Comparison of ENCODE assay signal across 15 cellular contexts in the genomic region with DNA sequence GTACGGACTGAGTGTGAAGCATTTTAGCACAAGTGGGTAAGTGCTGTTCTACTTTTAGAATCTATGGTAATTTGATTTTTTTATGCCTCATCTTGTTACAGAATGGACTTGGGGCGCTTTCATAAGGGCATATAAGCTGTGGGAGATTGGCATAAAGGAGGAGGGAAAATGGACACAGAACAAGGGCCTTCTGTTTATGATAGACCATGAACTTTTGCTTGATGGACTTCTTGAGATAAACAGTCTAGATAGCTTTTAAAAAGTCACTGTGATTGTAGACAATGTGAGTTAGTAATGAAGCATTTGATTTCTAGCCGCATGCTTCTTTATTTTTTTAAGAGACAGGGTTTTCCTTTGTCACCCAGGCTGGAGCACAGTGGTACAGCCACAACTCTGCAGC. TPM values are rescaled to one million over a fixed set of nuclear protein-coding genes. Genes with fewer than 3 reads are reported as not detected.
A peak's percentile ranks its signal among the peaks of the same experiment; 100 is the strongest.
DNase-seq lines count a peak whose midpoint lies in the region; ATAC-seq and TF ChIP-seq lines count a peak whose summit lies in the region.
"Had no signal": no experiment of that assay in that cellular context is flagged by ENCODE, and none has a peak within 500 bp of the region (broad histone marks: within the 10 kb centered on the region; RNA-seq: fewer than 3 reads in every experiment).

No MANE protein-coding gene starts in this region.

- H3K36me3 Mint-ChIP-seq in T-helper 1 cell treated with Interleukin-12 subunit alpha and Interleukin-12 subunit beta and Interleukin-4 antibody, amounts not matched to agents 30 μg/mL and 1 μg/mL, for 36 hours (ENCODE audit: low read depth) = no peaks in the 10 kb centered on the region
- H3K36me3 Mint-ChIP-seq in HFFc6 (ENCODE audit: low read depth) (no peaks in the 10 kb centered on the region; the same call in 1 of the 2 replicates), CD14-positive monocyte (peaks cover 2 to 4% of the 10 kb centered on the region in 2 donors)
- H3K36me3 Mint-ChIP-seq in activated naive CD8-positive, alpha-beta T cell treated with anti-CD3 and anti-CD28 coated beads, Interleukin-2, amount 50 U/mL, for 24 hours (ENCODE audit: low read depth) = no peaks in the 10 kb centered on the region
- H3K36me3 Mint-ChIP-seq in natural killer cell treated with Interleukin-12 subunit alpha and Interleukin-12 subunit beta and Interleukin-15 and Interleukin-18, amount 100 ng/mL, for 72 hours = no peaks in the 10 kb centered on the region

- intact Hi-C loops in CD14-positive monocyte (cut with micrococcal nuclease) = loop anchor here (10.0 kb wide), 2 partner anchors 57 to 137 kb away; a partner anchor contains a TSS

- DNase-seq in T-helper 1 cell (no peak), HFFc6 (no peak), NCI-H2029 (lab: John Stamatoyannopoulos, UW) (no peak), CD14-positive monocyte (ENCODE audit: low spot score) (no peak), hypothalamus (lab: John Stamatoyannopoulos, UW) (no peak)
- DNase-seq in activated naive CD8-positive, alpha-beta T cell treated with anti-CD3 and anti-CD28 coated beads, Interleukin-2, amount 50 U/mL, for 24 hours = no peak
- DNase-seq in natural killer cell treated with Interleukin-12 subunit alpha and Interleukin-12 subunit beta and Interleukin-15 and Interleukin-18, amount 100 ng/mL, for 72 hours (ENCODE audit: low spot score) = no peak
- DNase-seq: C1 segment of cervical spinal cord; GOT3; lower lobe of right lung; NCI-H2081; NCI-H524; nucleus accumbens; stimulated activated CD4-positive, alpha-beta T cell treated with anti-CD3 and anti-CD28 coated beads, Interleukin-4, amount 100 ng/mL, for 1 hour had no signal

- peak overlapping the region; percentile 22 for H3K27ac Mint-ChIP-seq in T-helper 1 cell treated with Interleukin-12 subunit alpha and Interleukin-12 subunit beta and Interleukin-4 antibody, amounts not matched to agents 30 μg/mL and 1 μg/mL, for 36 hours
- H3K27ac Mint-ChIP-seq in HFFc6 (no peak overlapping the region; the same call in 1 of the 2 replicates), CD14-positive monocyte (peak overlapping the region in 1 of 7 donors; percentile 11)
- H3K27ac Mint-ChIP-seq in activated naive CD8-positive, alpha-beta T cell treated with anti-CD3 and anti-CD28 coated beads, Interleukin-2, amount 50 U/mL, for 24 hours = peak overlapping the region; percentile 22
- H3K27ac Mint-ChIP-seq in natural killer cell treated with Interleukin-12 subunit alpha and Interleukin-12 subunit beta and Interleukin-15 and Interleukin-18, amount 100 ng/mL, for 72 hours = no peak overlapping the region

- H3K9me3 Mint-ChIP-seq in T-helper 1 cell treated with Interleukin-12 subunit alpha and Interleukin-12 subunit beta and Interleukin-4 antibody, amounts not matched to agents 30 μg/mL and 1 μg/mL, for 36 hours = no peaks in the 10 kb centered on the region
- no peaks in the 10 kb centered on the region for H3K9me3 Mint-ChIP-seq in HFFc6
- no peaks in the 10 kb centered on the region for H3K9me3 Mint-ChIP-seq in activated naive CD8-positive, alpha-beta T cell treated with anti-CD3 and anti-CD28 coated beads, Interleukin-2, amount 50 U/mL, for 24 hours
- H3K9me3 Mint-ChIP-seq in natural killer cell treated with Interleukin-12 subunit alpha and Interleukin-12 subunit beta and Interleukin-15 and Interleukin-18, amount 100 ng/mL, for 72 hours = no peaks in the 10 kb centered on the region
- H3K9me3 Mint-ChIP-seq in CD14-positive monocyte = no peaks in the 10 kb centered on the region

- H3K27me3 Mint-ChIP-seq in T-helper 1 cell treated with Interleukin-12 subunit alpha and Interleukin-12 subunit beta and Interleukin-4 antibody, amounts not matched to agents 30 μg/mL and 1 μg/mL, for 36 hours (ENCODE audit: low read depth) = no peaks in the 10 kb centered on the region
- no peaks in the 10 kb centered on the region; the same call in 1 of the 2 replicates for H3K27me3 Mint-ChIP-seq in HFFc6 (ENCODE audit: insufficient read depth)
- no peaks in the 10 kb centered on the region for H3K27me3 Mint-ChIP-seq in activated naive CD8-positive, alpha-beta T cell treated with anti-CD3 and anti-CD28 coated beads, Interleukin-2, amount 50 U/mL, for 24 hours
- no peaks in the 10 kb centered on the region for H3K27me3 Mint-ChIP-seq in natural killer cell treated with Interleukin-12 subunit alpha and Interleukin-12 subunit beta and Interleukin-15 and Interleukin-18, amount 100 ng/mL, for 72 hours
- H3K27me3 Mint-ChIP-seq in CD14-positive monocyte (ENCODE audit: low read depth in 3 of 3) = peaks cover under 1 to 5% (median 2%) of the 10 kb centered on the region in 3 donors

- ATAC-seq in activated naive CD8-positive, alpha-beta T cell treated with anti-CD3 and anti-CD28 coated beads, Interleukin-2, amount 50 U/mL, for 24 hours = no peak
- no peak for ATAC-seq in natural killer cell treated with Interleukin-12 subunit alpha and Interleukin-12 subunit beta and Interleukin-15 and Interleukin-18, amount 100 ng/mL, for 72 hours
- ATAC-seq: lower lobe of right lung had no signal

- H3K4me3 Mint-ChIP-seq in T-helper 1 cell treated with Interleukin-12 subunit alpha and Interleukin-12 subunit beta and Interleukin-4 antibody, amounts not matched to agents 30 μg/mL and 1 μg/mL, for 36 hours = peak overlapping the region; percentile 52
- peak overlapping the region; percentile 66 for H3K4me3 Mint-ChIP-seq in HFFc6
- H3K4me3 Mint-ChIP-seq in activated naive CD8-positive, alpha-beta T cell treated with anti-CD3 and anti-CD28 coated beads, Interleukin-2, amount 50 U/mL, for 24 hours = no peak overlapping the region
- H3K4me3 Mint-ChIP-seq in natural killer cell treated with Interleukin-12 subunit alpha and Interleukin-12 subunit beta and Interleukin-15 and Interleukin-18, amount 100 ng/mL, for 72 hours = peak overlapping the region; percentile 13
- H3K4me3 Mint-ChIP-seq in CD14-positive monocyte = no peak overlapping the region

- peaks cover 12% of the 10 kb centered on the region for H3K4me1 Mint-ChIP-seq in T-helper 1 cell treated with Interleukin-12 subunit alpha and Interleukin-12 subunit beta and Interleukin-4 antibody, amounts not matched to agents 30 μg/mL and 1 μg/mL, for 36 hours (ENCODE audit: low read depth)
- H3K4me1 Mint-ChIP-seq in HFFc6 (ENCODE audit: low read depth) = peaks cover 25% of the 10 kb centered on the region
- peaks cover 22% of the 10 kb centered on the region for H3K4me1 Mint-ChIP-seq in activated naive CD8-positive, alpha-beta T cell treated with anti-CD3 and anti-CD28 coated beads, Interleukin-2, amount 50 U/mL, for 24 hours
- H3K4me1 Mint-ChIP-seq in natural killer cell treated with Interleukin-12 subunit alpha and Interleukin-12 subunit beta and Interleukin-15 and Interleukin-18, amount 100 ng/mL, for 72 hours (ENCODE audit: low read depth in 2 of 2) = peaks cover 7 to 17% of the 10 kb centered on the region in 2 donors
- peaks cover 10% of the 10 kb centered on the region for H3K4me1 Mint-ChIP-seq in CD14-positive monocyte

- TF ChIP-seq CTCF in HFFc6 (IDR thresholded peaks at IDR 0.05) (no peak), CD14-positive monocyte (IDR thresholded peaks at IDR 0.05) (no peak)

RNA-seq across cellular contexts. Expression of a gene that starts 2.0 kb away (rescaled TPM):
- total RNA-seq in HFFc6 (2021; fragmentation: NEBNext Ultra II Directional; extraction: Animal tissue kit (Norgen Biotek cat#: 25700)) = 1 to 10 TPM; 8.2 to 9.8 (median 9.2) TPM
- total RNA-seq in natural killer cell treated with Interleukin-12 subunit alpha and Interleukin-12 subunit beta and Interleukin-15 and Interleukin-18, amount 100 ng/mL, for 72 hours = 10 to 100 TPM in 1 of 2 donors, 1 to 10 TPM in 1; 8.7 to 11.0 TPM
- polyA plus RNA-seq in CD14-positive monocyte = 1 to 10 TPM; 1.5 to 4.6 TPM

RNA-seq across cellular contexts. Expression of a gene that starts 29.9 kb away (rescaled TPM):
- total RNA-seq in HFFc6 (2021; fragmentation: NEBNext Ultra II Directional; extraction: Animal tissue kit (Norgen Biotek cat#: 25700)) = 10 to 100 TPM; 16.5 to 19.4 (median 18.3) TPM
- 10 to 100 TPM; 19.6 to 33.6 TPM for total RNA-seq in natural killer cell treated with Interleukin-12 subunit alpha and Interleukin-12 subunit beta and Interleukin-15 and Interleukin-18, amount 100 ng/mL, for 72 hours
- polyA plus RNA-seq in CD14-positive monocyte = 1 to 10 TPM; 7.1 to 8.9 TPM

RNA-seq across cellular contexts. Expression of a gene that starts 36.2 kb away (rescaled TPM):
- 10 to 100 TPM; 55.9 to 77.4 (median 63.1) TPM for total RNA-seq in HFFc6 (2021; fragmentation: NEBNext Ultra II Directional; extraction: Animal tissue kit (Norgen Biotek cat#: 25700))
- total RNA-seq in natural killer cell treated with Interleukin-12 subunit alpha and Interleukin-12 subunit beta and Interleukin-15 and Interleukin-18, amount 100 ng/mL, for 72 hours = 10 to 100 TPM; 64.9 to 70.6 TPM
- 10 to 100 TPM; 10.7 to 24.3 TPM for polyA plus RNA-seq in CD14-positive monocyte

RNA-seq across cellular contexts. Expression of a gene that starts 37.2 kb away (rescaled TPM):
- total RNA-seq in HFFc6 (2021; fragmentation: NEBNext Ultra II Directional; extraction: Animal tissue kit (Norgen Biotek cat#: 25700)) = 100 to 1,000 TPM; 253 to 334 (median 302) TPM
- total RNA-seq in natural killer cell treated with Interleukin-12 subunit alpha and Interleukin-12 subunit beta and Interleukin-15 and Interleukin-18, amount 100 ng/mL, for 72 hours = 10 to 100 TPM; 81.8 to 88.8 TPM
- polyA plus RNA-seq in CD14-positive monocyte = 100 to 1,000 TPM; 109 to 119 TPM

RNA-seq across cellular contexts. Expression of a gene that starts 49.6 kb away (rescaled TPM):
- total RNA-seq in HFFc6 (2021; fragmentation: NEBNext Ultra II Directional; extraction: Animal tissue kit (Norgen Biotek cat#: 25700)) = 100 to 1,000 TPM in 5 of 6 experiments, 10 to 100 TPM in 1; 70.9 to 139 (median 124) TPM
- total RNA-seq in natural killer cell treated with Interleukin-12 subunit alpha and Interleukin-12 subunit beta and Interleukin-15 and Interleukin-18, amount 100 ng/mL, for 72 hours = 100 to 1,000 TPM; 248 to 526 TPM
- polyA plus RNA-seq in CD14-positive monocyte = 1 to 10 TPM; 6.9 to 8.8 TPM

Comparison
In these comparisons a context has a peak if more than half of its experiments do, and no peak if none do; other contexts are left out.
1. H3K27ac Mint-ChIP-seq: peak in T-helper 1 cell treated with Interleukin-12 subunit alpha and Interleukin-12 subunit beta and Interleukin-4 antibody, amounts not matched to agents 30 μg/mL and 1 μg/mL, for 36 hours (single experiment) and activated naive CD8-positive, alpha-beta T cell treated with anti-CD3 and anti-CD28 coated beads, Interleukin-2, amount 50 U/mL, for 24 hours (single experiment); none in HFFc6 (single experiment) and natural killer cell treated with Interleukin-12 subunit alpha and Interleukin-12 subunit beta and Interleukin-15 and Interleukin-18, amount 100 ng/mL, for 72 hours (0 of 2).
2. H3K4me3 Mint-ChIP-seq: peak in T-helper 1 cell treated with Interleukin-12 subunit alpha and Interleukin-12 subunit beta and Interleukin-4 antibody, amounts not matched to agents 30 μg/mL and 1 μg/mL, for 36 hours (single experiment), HFFc6 (single experiment) and natural killer cell treated with Interleukin-12 subunit alpha and Interleukin-12 subunit beta and Interleukin-15 and Interleukin-18, amount 100 ng/mL, for 72 hours (single experiment); none in activated naive CD8-positive, alpha-beta T cell treated with anti-CD3 and anti-CD28 coated beads, Interleukin-2, amount 50 U/mL, for 24 hours (single experiment) and CD14-positive monocyte (0 of 2).